In genomic region chr11:69009441-69010211, GRCh38 we compare ENCODE assay signal across 1 cellular context.
TF ChIP-seq lines count a peak whose summit lies in the region.

No MANE protein-coding gene starts in this region.

TF ChIP-seq in A549, 52 proteins besides CTCF, POLR2A, EP300 and RAD21 (continued from another document):
- TF ChIP-seq REST (IDR thresholded peaks at IDR 0.05), result no peak
- TF ChIP-seq ATOH8 (CRISPR knock-in tag; IDR thresholded peaks at IDR 0.05; ENCODE audit: low read depth), result no peak
- no peak for TF ChIP-seq USF2 (IDR thresholded peaks at IDR 0.05)
- TF ChIP-seq SMC3 (IDR thresholded peaks at IDR 0.05), result no peak
- TF ChIP-seq EHMT2 (IDR thresholded peaks at IDR 0.05; ENCODE audit: low read depth), result no peak
- TF ChIP-seq RFX5 (IDR thresholded peaks at IDR 0.05), result no peak
- no peak for TF ChIP-seq ELK1 (IDR thresholded peaks at IDR 0.05; ENCODE audit: low read depth, low read length)
- TF ChIP-seq RARB (CRISPR knock-in tag; IDR thresholded peaks at IDR 0.05), result no peak
- no peak for TF ChIP-seq BCL3 (IDR thresholded peaks at IDR 0.05)
